ENCODE assay signal across 15 cellular contexts in the genomic region with DNA sequence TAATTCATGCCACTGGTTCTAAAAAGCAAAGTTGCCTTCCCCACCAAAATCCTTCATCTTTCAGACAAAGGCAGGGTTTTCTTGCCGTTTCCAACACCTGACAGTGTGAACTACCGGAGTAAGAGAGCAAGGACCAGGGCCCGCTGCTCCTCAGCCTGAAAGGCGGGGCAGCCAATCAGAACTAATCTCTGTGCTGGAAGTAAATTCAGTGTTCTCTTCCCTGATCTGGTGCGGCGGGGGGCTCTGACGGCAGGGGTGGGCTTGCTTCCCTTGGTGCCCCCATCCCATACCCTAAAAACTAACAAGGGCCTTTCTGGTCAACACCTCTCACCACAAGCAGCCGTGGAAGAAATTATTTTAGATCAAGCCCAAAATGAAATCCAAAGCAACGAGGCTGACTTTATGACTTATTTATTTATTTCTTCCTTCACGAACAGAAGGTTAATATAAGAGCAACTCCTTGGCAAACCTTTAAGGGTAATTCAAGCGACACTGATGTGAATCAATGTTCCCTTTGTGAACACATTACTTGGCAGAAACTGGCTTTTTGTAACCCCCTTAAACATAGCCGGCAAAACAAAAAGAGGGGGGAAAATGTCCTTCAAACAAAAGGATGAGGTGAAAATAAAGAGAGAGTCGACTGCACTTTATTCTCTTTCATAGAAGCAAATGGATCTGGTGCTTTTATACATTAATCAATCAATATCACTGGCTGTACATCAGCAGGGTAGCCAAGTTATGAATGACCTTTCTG.
A peak's percentile ranks its signal among the peaks of the same experiment; 100 is the strongest.
DNase-seq lines count a peak whose midpoint lies in the region; ATAC-seq and TF ChIP-seq lines count a peak whose summit lies in the region.
"Had no signal": no experiment of that assay in that cellular context is flagged by ENCODE, and none has a peak within 500 bp of the region (broad histone marks: within the 10 kb centered on the region; RNA-seq: fewer than 3 reads in every experiment).

No MANE protein-coding gene starts in this region.

- H2AFZ ChIP-seq in SK-N-SH (ENCODE audit: low read depth): no peak overlapping the region

- H4K20me1 ChIP-seq in SK-N-SH (ENCODE audit: insufficient read depth): peaks cover 11% of the 10 kb centered on the region; the same call in 1 of the 2 replicates

- no peak overlapping the region for H3K9ac ChIP-seq in SK-N-SH

- no peak for ATAC-seq in heart right ventricle
- ATAC-seq in left ventricle myocardium superior: no peak
- ATAC-seq in aorta (ENCODE audit: low FRiP score): no peak
- ATAC-seq in GM19351 (IDR thresholded peaks at IDR 0.05; ENCODE audit: unreplicated experiment): no peak

- H3K4me3 ChIP-seq in heart right ventricle (no peak overlapping the region), sigmoid colon (peak overlapping the region in 2 of 4 donors; percentile 1 to 2), aorta (ENCODE audit: low read length in 2 of 2) (no peak overlapping the region), SK-N-SH (ENCODE audit: low read depth in 2 of 2, low read length in 1 of 2) (no peak overlapping the region)

- TF ChIP-seq EP300 in sigmoid colon (IDR thresholded peaks at IDR 0.05) (no peak), SK-N-SH (IDR thresholded peaks at IDR 0.05; ENCODE audit: borderline replicate concordance in 1 of 2, low read depth in 1 of 2, low read length in 1 of 2) (no peak)

- no peaks in the 10 kb centered on the region for H3K36me3 ChIP-seq in heart right ventricle
- no peaks in the 10 kb centered on the region for H3K36me3 ChIP-seq in sigmoid colon
- peaks cover 0 to 2% of the 10 kb centered on the region in 2 donors for H3K36me3 ChIP-seq in aorta (ENCODE audit: control insufficient read depth in 1 of 2, insufficient read depth in 2 of 2, low read length in 1 of 2)
- H3K36me3 ChIP-seq in SK-N-SH (replicated peaks in 1 of 2; ENCODE audit: control insufficient read depth in 1 of 2, insufficient read depth in 2 of 2, low read length in 1 of 2): no peaks in the 10 kb centered on the region

- no peak overlapping the region for H3K4me2 ChIP-seq in SK-N-SH

- POLR2A ChIA-PET in SK-N-SH (lab: Yijun Ruan, JAX): interaction anchor here (1.3 kb wide), 1 partner anchor 9 kb away, joined by 4 read pairs; no protein-coding TSS in a partner anchor

- no peaks in the 10 kb centered on the region for H3K27me3 ChIP-seq in heart right ventricle
- H3K27me3 ChIP-seq in layer of hippocampus (ENCODE audit: control insufficient read depth, insufficient read depth, low read length): no peaks in the 10 kb centered on the region
- H3K27me3 ChIP-seq in sigmoid colon: no peaks in the 10 kb centered on the region
- no peaks in the 10 kb centered on the region for H3K27me3 ChIP-seq in aorta (ENCODE audit: control insufficient read depth in 1 of 2, insufficient read depth in 2 of 2, low read length in 1 of 2)
- no peaks in the 10 kb centered on the region for H3K27me3 ChIP-seq in SK-N-SH (ENCODE audit: insufficient read depth)

- TF ChIP-seq RAD21 in SK-N-SH (IDR thresholded peaks at IDR 0.05; ENCODE audit: low read length): no peak

- peaks cover 22% of the 10 kb centered on the region for H3K79me2 ChIP-seq in SK-N-SH (ENCODE audit: insufficient read depth)

- peaks cover 0 to 58% (median 20%) of the 10 kb centered on the region in 9 donors for H3K4me1 ChIP-seq in heart right ventricle
- peaks cover 0 to 34% (median 23%) of the 10 kb centered on the region in 4 donors for H3K4me1 ChIP-seq in sigmoid colon
- H3K4me1 ChIP-seq in aorta (ENCODE audit: control insufficient read depth in 1 of 2, insufficient read depth in 2 of 2, low read length in 2 of 2): peaks cover 3 to 8% of the 10 kb centered on the region in 2 donors
- H3K4me1 ChIP-seq in SK-N-SH (ENCODE audit: control insufficient read depth in 1 of 2, insufficient read depth in 2 of 2, low read depth in 1 of 2, low read length in 1 of 2): peaks cover 0 to 28% of the 10 kb centered on the region in 2 experiments; a peak in 2 of 4 replicates

- H3K27ac ChIP-seq in heart right ventricle (peak overlapping the region in 6 of 10 donors; percentile 1 to 53 (median 42)), layer of hippocampus (ENCODE audit: low read depth, low read length) (peak overlapping the region; percentile 59), sigmoid colon (peak overlapping the region; percentile 34 to 80 (median 64)), aorta (ENCODE audit: low read depth in 1 of 2, low read length in 2 of 2) (peak overlapping the region; percentile 83 to 96), SK-N-SH (ENCODE audit: low read depth in 2 of 2, low read length in 1 of 2) (peak overlapping the region in 1 of 2 experiments; percentile 63; a peak in 2 of 4 replicates)

- WGBS in heart right ventricle, 2 donors: 89 to 90% methylated on average over 13 of the region's 13 CpGs
- WGBS in sigmoid colon, 2 donors: 83 to 89% methylated on average over 13 of the region's 13 CpGs
- WGBS in aorta, 2 donors: 52 to 57% methylated on average over 13 of the region's 13 CpGs
- 92% methylated on average over 11 of the region's 13 CpGs for WGBS in SK-N-SH (ENCODE audit: low lambda C conversion rate)

- CTCF ChIA-PET in SK-N-SH (lab: Yijun Ruan, JAX): interaction anchor here (0.7 to 2.8 kb wide), 9 partner anchors 10 to 1021 kb away, joined by 3 to 16 read pairs (median 7); no protein-coding TSS in a partner anchor

- no peak for TF ChIP-seq POLR2A in sigmoid colon (IDR thresholded peaks at IDR 0.05)

- H3F3A ChIP-seq in SK-N-SH (replicated peaks; ENCODE audit: insufficient read depth): peaks cover 4% of the 10 kb centered on the region

- TF ChIP-seq CTCF in heart right ventricle (IDR thresholded peaks at IDR 0.05): no peak
- no peak for TF ChIP-seq CTCF in sigmoid colon (IDR thresholded peaks at IDR 0.05)
- TF ChIP-seq CTCF in SK-N-SH (IDR thresholded peaks at IDR 0.05): no peak

- intact Hi-C loops in heart right ventricle (cut with DNase I): no loop called here
- intact Hi-C loops in left ventricle myocardium superior (cut with micrococcal nuclease): loop anchor here (10.0 kb wide), 1 partner anchor 77 kb away; no protein-coding TSS in a partner anchor
- intact Hi-C loops in sigmoid colon (cut with DNase I): no loop called here
- intact Hi-C loops in aorta (cut with DNase I): loop anchor here in 1 of 2 donors (5.0 kb wide), 1 partner anchor 34 kb away; no protein-coding TSS in a partner anchor

- DNase-seq in heart right ventricle (no peak), left ventricle myocardium superior (no peak), sigmoid colon (no peak), aorta (no peak), iPS-NIHi7 (ENCODE audit: extremely low spot score) (no peak), SK-N-SH (no peak)
- DNase-seq: activated CD4-positive, alpha-beta T cell treated with anti-CD3 and anti-CD28 coated beads, Interleukin-2, amount 10 ng/mL, durations not matched to agents 7 days and 5 days; activated T-cell treated with anti-CD3 and anti-CD28 coated beads, Interleukin-2, amount 50 U/mL, for 48 hours; CD4-positive, alpha-beta memory T cell; NCI-H226; SHP77 treated with DMSO at 0.1 percent for 48 hours; stimulated activated CD4-positive, alpha-beta T cell treated with anti-CD3 and anti-CD28 coated beads, Interleukin-1b, Interleukin-23, amount 100 ng/mL, for 48 hours; T-helper 9 cell had no signal

- no peaks in the 10 kb centered on the region for H3K9me3 ChIP-seq in heart right ventricle
- no peaks in the 10 kb centered on the region for H3K9me3 ChIP-seq in sigmoid colon
- no peaks in the 10 kb centered on the region for H3K9me3 ChIP-seq in aorta (ENCODE audit: control insufficient read depth, low read length)
- H3K9me3 ChIP-seq in SK-N-SH: no peaks in the 10 kb centered on the region

- no peaks in the 10 kb centered on the region for H3K9me2 ChIP-seq in SK-N-SH

TF ChIP-seq in SK-N-SH, 30 proteins besides CTCF, POLR2A, EP300 and RAD21 (continues in another document):
- TF ChIP-seq FOXJ3 (CRISPR knock-in tag; IDR thresholded peaks at IDR 0.05) (no peak), FOXM1 (IDR thresholded peaks at IDR 0.05; ENCODE audit: low read depth) (no peak), NRF1 (IDR thresholded peaks at IDR 0.05; ENCODE audit: low read depth, low read length) (no peak), FOSL2 (IDR thresholded peaks at IDR 0.05; ENCODE audit: borderline replicate concordance, low read depth) (no peak), TCF12 (IDR thresholded peaks at IDR 0.05) (no peak), ELF1 (IDR thresholded peaks at IDR 0.05) (no peak), TEAD4 (IDR thresholded peaks at IDR 0.05; ENCODE audit: borderline replicate concordance, insufficient read depth) (no peak), MEF2A (IDR thresholded peaks at IDR 0.05; ENCODE audit: borderline replicate concordance, low read depth) (no peak), JUND (IDR thresholded peaks at IDR 0.05) (no peak)
- TF ChIP-seq, protein P1, sequence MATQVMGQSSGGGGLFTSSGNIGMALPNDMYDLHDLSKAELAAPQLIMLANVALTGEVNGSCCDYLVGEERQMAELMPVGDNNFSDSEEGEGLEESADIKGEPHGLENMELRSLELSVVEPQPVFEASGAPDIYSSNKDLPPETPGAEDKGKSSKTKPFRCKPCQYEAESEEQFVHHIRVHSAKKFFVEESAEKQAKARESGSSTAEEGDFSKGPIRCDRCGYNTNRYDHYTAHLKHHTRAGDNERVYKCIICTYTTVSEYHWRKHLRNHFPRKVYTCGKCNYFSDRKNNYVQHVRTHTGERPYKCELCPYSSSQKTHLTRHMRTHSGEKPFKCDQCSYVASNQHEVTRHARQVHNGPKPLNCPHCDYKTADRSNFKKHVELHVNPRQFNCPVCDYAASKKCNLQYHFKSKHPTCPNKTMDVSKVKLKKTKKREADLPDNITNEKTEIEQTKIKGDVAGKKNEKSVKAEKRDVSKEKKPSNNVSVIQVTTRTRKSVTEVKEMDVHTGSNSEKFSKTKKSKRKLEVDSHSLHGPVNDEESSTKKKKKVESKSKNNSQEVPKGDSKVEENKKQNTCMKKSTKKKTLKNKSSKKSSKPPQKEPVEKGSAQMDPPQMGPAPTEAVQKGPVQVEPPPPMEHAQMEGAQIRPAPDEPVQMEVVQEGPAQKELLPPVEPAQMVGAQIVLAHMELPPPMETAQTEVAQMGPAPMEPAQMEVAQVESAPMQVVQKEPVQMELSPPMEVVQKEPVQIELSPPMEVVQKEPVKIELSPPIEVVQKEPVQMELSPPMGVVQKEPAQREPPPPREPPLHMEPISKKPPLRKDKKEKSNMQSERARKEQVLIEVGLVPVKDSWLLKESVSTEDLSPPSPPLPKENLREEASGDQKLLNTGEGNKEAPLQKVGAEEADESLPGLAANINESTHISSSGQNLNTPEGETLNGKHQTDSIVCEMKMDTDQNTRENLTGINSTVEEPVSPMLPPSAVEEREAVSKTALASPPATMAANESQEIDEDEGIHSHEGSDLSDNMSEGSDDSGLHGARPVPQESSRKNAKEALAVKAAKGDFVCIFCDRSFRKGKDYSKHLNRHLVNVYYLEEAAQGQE (IDR thresholded peaks at IDR 0.05; ENCODE audit: low read depth, low read length): no peak
